19 cellular contexts compared by ENCODE assay signal in genomic region chr1:116806671-116807070, GRCh38. TPM values are rescaled to one million over a fixed set of nuclear protein-coding genes. Genes with fewer than 3 reads are reported as not detected.
DNase-seq lines count a peak whose midpoint lies in the region; ATAC-seq, FAIRE-seq and TF ChIP-seq lines count a peak whose summit lies in the region.
"Had no signal": no experiment of that assay in that cellular context is flagged by ENCODE, and none has a peak within 500 bp of the region (broad histone marks: within the 10 kb centered on the region; RNA-seq: fewer than 3 reads in every experiment).

No MANE protein-coding gene starts in this region.

- no peak overlapping the region for H3K27ac ChIP-seq in esophagus muscularis mucosa (replicated peaks in 1 of 4)
- H3K27ac ChIP-seq: C4-2B, pancreas, PC-9, SK-N-MC had no signal

- H3K4me3 Mint-ChIP-seq in activated CD8-positive, alpha-beta T cell treated with anti-CD3 and anti-CD28 coated beads for 36 hours = peak overlapping the region; percentile 94
- H3K4me3 Mint-ChIP-seq in stimulated activated naive CD8-positive, alpha-beta T cell treated with anti-CD3 and anti-CD28 coated beads, Interleukin-15, amount 100 ng/mL, for 72 hours = peak overlapping the region; percentile 86 to 89
- H3K4me3 Mint-ChIP-seq: type B pancreatic cell had no signal

- no peak for TF ChIP-seq CTCF in activated CD8-positive, alpha-beta T cell treated with anti-CD3 and anti-CD28 coated beads for 36 hours (IDR thresholded peaks at IDR 0.05)
- TF ChIP-seq CTCF in esophagus muscularis mucosa (IDR thresholded peaks at IDR 0.05) = no peak
- no peak for TF ChIP-seq CTCF in D721Med (IDR thresholded peaks at IDR 0.05; ENCODE audit: insufficient read depth, missing control alignments)

- POLR2A ChIA-PET in activated CD8-positive, alpha-beta T cell treated with anti-CD3 and anti-CD28 coated beads for 36 hours (lab: Charles Lee) = interaction anchor here (0.7 to 11.9 kb wide), 14 partner anchors 9 to 388 kb away, joined by 3 to 520 read pairs (median 4); partner anchors contain the start of genes CD2, CD58 and TTF2

- CTCF ChIA-PET in activated CD8-positive, alpha-beta T cell treated with anti-CD3 and anti-CD28 coated beads for 36 hours (lab: Charles Lee) = interaction anchor here (0.7 to 7.2 kb wide), 10 partner anchors 9 to 253 kb away, joined by 3 to 109 read pairs (median 4); partner anchors contain the start of genes CD2 and TTF2

- no peak for TF ChIP-seq EP300 in esophagus muscularis mucosa (IDR thresholded peaks at IDR 0.05)

- no peaks in the 10 kb centered on the region for H3K27me3 Mint-ChIP-seq in activated CD8-positive, alpha-beta T cell treated with anti-CD3 and anti-CD28 coated beads for 36 hours
- no peaks in the 10 kb centered on the region for H3K27me3 Mint-ChIP-seq in stimulated activated naive CD8-positive, alpha-beta T cell treated with anti-CD3 and anti-CD28 coated beads, Interleukin-15, amount 100 ng/mL, for 72 hours
- H3K27me3 Mint-ChIP-seq: type B pancreatic cell had no signal

- 93% methylated on average over 4 of the region's 4 CpGs for WGBS in esophagus muscularis mucosa

- peak; percentile 70 for DNase-seq in activated CD8-positive, alpha-beta memory T cell treated with anti-CD3 and anti-CD28 coated beads, Interleukin-2, amount 50 U/mL, for 48 hours
- no peak for DNase-seq in activated CD8-positive, alpha-beta memory T cell treated with anti-CD3 and anti-CD28 coated beads for 24 hours
- no peak for DNase-seq in activated CD8-positive, alpha-beta T cell treated with anti-CD3 and anti-CD28 coated beads for 36 hours
- DNase-seq in esophagus muscularis mucosa (ENCODE audit: extremely low spot score) = peak; percentile 82
- DNase-seq in stimulated activated naive CD8-positive, alpha-beta T cell treated with anti-CD3 and anti-CD28 coated beads, Interleukin-15, amount 100 ng/mL, for 72 hours = no peak
- DNase-seq in D721Med (ENCODE audit: insufficient read length, low spot score) = no peak
- no peak for DNase-seq in NCI-H1436 (lab: John Stamatoyannopoulos, UW)
- no peak for DNase-seq in NCI-H187 treated with DMSO at 0.1 percent for 48 hours (lab: John Stamatoyannopoulos, UW)
- DNase-seq: amniotic stem cell, foreskin keratinocyte, KBM-7, NCI-H69, pancreas, PC-9 had no signal

- ATAC-seq in activated CD8-positive, alpha-beta T cell treated with anti-CD3 and anti-CD28 coated beads for 36 hours = peak; percentile 5
- no peak for ATAC-seq in stimulated activated naive CD8-positive, alpha-beta T cell treated with anti-CD3 and anti-CD28 coated beads, Interleukin-15, amount 100 ng/mL, for 72 hours
- ATAC-seq: foreskin keratinocyte, pancreas had no signal

- H3K36me3 Mint-ChIP-seq in activated CD8-positive, alpha-beta T cell treated with anti-CD3 and anti-CD28 coated beads for 36 hours (ENCODE audit: low read depth) = peaks cover 48% of the 10 kb centered on the region
- H3K36me3 Mint-ChIP-seq: type B pancreatic cell had no signal

- no peak for TF ChIP-seq POLR2A in esophagus muscularis mucosa (IDR thresholded peaks at IDR 0.05; ENCODE audit: low read depth)

- peaks cover 8% of the 10 kb centered on the region for H3K9me3 Mint-ChIP-seq in activated CD8-positive, alpha-beta T cell treated with anti-CD3 and anti-CD28 coated beads for 36 hours
- peaks cover 3% of the 10 kb centered on the region in 2 donors for H3K9me3 Mint-ChIP-seq in stimulated activated naive CD8-positive, alpha-beta T cell treated with anti-CD3 and anti-CD28 coated beads, Interleukin-15, amount 100 ng/mL, for 72 hours

- H3K36me3 ChIP-seq in esophagus muscularis mucosa = no peaks in the 10 kb centered on the region
- H3K36me3 ChIP-seq: pancreas had no signal

- intact Hi-C loops in activated CD8-positive, alpha-beta T cell treated with anti-CD3 and anti-CD28 coated beads for 36 hours (cut with micrococcal nuclease) = loop anchor here (2.0 kb wide), 1 partner anchor 42 kb away; no protein-coding TSS in a partner anchor
- intact Hi-C loops in esophagus muscularis mucosa (cut with DNase I) = no loop called here

- no peaks in the 10 kb centered on the region for H3K4me1 ChIP-seq in esophagus muscularis mucosa
- H3K4me1 ChIP-seq: pancreas had no signal

- H3K4me3 ChIP-seq in esophagus muscularis mucosa = no peak overlapping the region
- H3K4me3 ChIP-seq: pancreas, PC-9, SK-N-MC had no signal

- no peak for FAIRE-seq in D721Med (lab: Jason Lieb, UNC)
- FAIRE-seq: endometrium, pancreas had no signal

- H3K27me3 ChIP-seq in esophagus muscularis mucosa = no peaks in the 10 kb centered on the region
- H3K27me3 ChIP-seq: foreskin keratinocyte, pancreas had no signal

- peak overlapping the region; percentile 91 for H3K27ac Mint-ChIP-seq in activated CD8-positive, alpha-beta T cell treated with anti-CD3 and anti-CD28 coated beads for 36 hours
- peak overlapping the region; percentile 93 to 96 for H3K27ac Mint-ChIP-seq in stimulated activated naive CD8-positive, alpha-beta T cell treated with anti-CD3 and anti-CD28 coated beads, Interleukin-15, amount 100 ng/mL, for 72 hours
- H3K27ac Mint-ChIP-seq: type B pancreatic cell had no signal

- H3K4me1 Mint-ChIP-seq in activated CD8-positive, alpha-beta T cell treated with anti-CD3 and anti-CD28 coated beads for 36 hours (ENCODE audit: low read depth) = peaks cover 80% of the 10 kb centered on the region
- peaks cover 72% of the 10 kb centered on the region for H3K4me1 Mint-ChIP-seq in stimulated activated naive CD8-positive, alpha-beta T cell treated with anti-CD3 and anti-CD28 coated beads, Interleukin-15, amount 100 ng/mL, for 72 hours

- peaks cover 0 to 7% (median 0%) of the 10 kb centered on the region in 4 donors for H3K9me3 ChIP-seq in esophagus muscularis mucosa
- H3K9me3 ChIP-seq: pancreas had no signal

RNA-seq across cellular contexts. Expression of gene CD2, which starts 52.4 kb away (rescaled TPM):
- 100 to 1,000 TPM; 217 to 220 TPM for total RNA-seq in activated CD8-positive, alpha-beta T cell treated with anti-CD3 and anti-CD28 coated beads for 36 hours
- 1 to 10 TPM in 2 of 4 donors, under 1 TPM in 2; 0.42 to 4.3 (median 0.90) TPM for total RNA-seq in esophagus muscularis mucosa
- total RNA-seq: A673, foreskin keratinocyte, PC-9 had no signal

Comparison
In these comparisons a context has a peak if more than half of its experiments do, and no peak if none do; other contexts are left out.
1. DNase-seq: peak in activated CD8-positive, alpha-beta memory T cell treated with anti-CD3 and anti-CD28 coated beads, Interleukin-2, amount 50 U/mL, for 48 hours (single experiment) and esophagus muscularis mucosa (single experiment); none in activated CD8-positive, alpha-beta memory T cell treated with anti-CD3 and anti-CD28 coated beads for 24 hours (single experiment), activated CD8-positive, alpha-beta T cell treated with anti-CD3 and anti-CD28 coated beads for 36 hours (single experiment), stimulated activated naive CD8-positive, alpha-beta T cell treated with anti-CD3 and anti-CD28 coated beads, Interleukin-15, amount 100 ng/mL, for 72 hours (0 of 2), D721Med (single experiment), NCI-H1436 (single experiment) and NCI-H187 treated with DMSO at 0.1 percent for 48 hours (single experiment).
2. RNA of gene CD2, which starts 52.4 kb away (total RNA-seq): 217 to 220 TPM in activated CD8-positive, alpha-beta T cell treated with anti-CD3 and anti-CD28 coated beads for 36 hours; 0.42 to 4.3 TPM in esophagus muscularis mucosa; every median in the first group is over 10 times any median in the second.